Comparison of ENCODE assay signal across 1 cellular context in the genomic region with DNA sequence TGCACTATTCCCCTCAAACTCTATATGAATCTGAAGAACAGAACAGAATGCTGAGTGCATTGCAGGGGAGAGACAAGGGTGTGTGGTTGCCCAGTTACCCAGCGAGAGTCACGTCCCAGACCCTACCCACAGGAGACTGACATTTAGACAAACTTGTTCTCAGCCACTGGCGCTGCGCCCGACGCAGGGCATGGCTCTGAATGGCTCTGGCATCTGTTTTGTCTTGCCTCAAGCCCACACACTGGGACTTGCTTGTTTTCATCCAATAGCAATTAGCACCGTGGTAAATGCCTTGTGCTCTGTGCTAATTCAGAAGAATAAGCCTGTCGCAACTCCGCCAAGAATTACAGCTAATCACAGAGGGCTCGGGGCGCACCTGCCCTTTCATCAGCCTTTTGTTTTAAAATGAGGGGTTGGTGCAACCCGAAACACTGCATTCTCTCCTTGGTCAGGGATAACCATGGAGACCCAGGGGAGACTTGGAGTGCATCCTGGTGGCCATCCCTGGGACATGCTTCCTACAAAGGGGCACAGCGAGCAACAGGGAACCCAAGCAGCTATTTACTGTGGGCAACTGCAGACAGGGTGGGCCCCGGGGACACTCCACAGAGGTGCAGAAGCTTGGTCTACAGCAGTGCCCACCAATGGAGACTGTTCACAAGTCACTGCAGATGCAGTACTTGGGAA.
TF ChIP-seq lines count a peak whose summit lies in the region.

No MANE protein-coding gene starts in this region.

TF ChIP-seq in K562, 482 proteins besides CTCF, POLR2A, EP300 and RAD21 (continued from another document):
- TF ChIP-seq, protein P1, sequence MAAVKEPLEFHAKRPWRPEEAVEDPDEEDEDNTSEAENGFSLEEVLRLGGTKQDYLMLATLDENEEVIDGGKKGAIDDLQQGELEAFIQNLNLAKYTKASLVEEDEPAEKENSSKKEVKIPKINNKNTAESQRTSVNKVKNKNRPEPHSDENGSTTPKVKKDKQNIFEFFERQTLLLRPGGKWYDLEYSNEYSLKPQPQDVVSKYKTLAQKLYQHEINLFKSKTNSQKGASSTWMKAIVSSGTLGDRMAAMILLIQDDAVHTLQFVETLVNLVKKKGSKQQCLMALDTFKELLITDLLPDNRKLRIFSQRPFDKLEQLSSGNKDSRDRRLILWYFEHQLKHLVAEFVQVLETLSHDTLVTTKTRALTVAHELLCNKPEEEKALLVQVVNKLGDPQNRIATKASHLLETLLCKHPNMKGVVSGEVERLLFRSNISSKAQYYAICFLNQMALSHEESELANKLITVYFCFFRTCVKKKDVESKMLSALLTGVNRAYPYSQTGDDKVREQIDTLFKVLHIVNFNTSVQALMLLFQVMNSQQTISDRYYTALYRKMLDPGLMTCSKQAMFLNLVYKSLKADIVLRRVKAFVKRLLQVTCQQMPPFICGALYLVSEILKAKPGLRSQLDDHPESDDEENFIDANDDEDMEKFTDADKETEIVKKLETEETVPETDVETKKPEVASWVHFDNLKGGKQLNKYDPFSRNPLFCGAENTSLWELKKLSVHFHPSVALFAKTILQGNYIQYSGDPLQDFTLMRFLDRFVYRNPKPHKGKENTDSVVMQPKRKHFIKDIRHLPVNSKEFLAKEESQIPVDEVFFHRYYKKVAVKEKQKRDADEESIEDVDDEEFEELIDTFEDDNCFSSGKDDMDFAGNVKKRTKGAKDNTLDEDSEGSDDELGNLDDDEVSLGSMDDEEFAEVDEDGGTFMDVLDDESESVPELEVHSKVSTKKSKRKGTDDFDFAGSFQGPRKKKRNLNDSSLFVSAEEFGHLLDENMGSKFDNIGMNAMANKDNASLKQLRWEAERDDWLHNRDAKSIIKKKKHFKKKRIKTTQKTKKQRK (IDR thresholded peaks at IDR 0.05; ENCODE audit: borderline replicate concordance, low read depth, low read length) = no peak
- TF ChIP-seq STAT5A (IDR thresholded peaks at IDR 0.05; ENCODE audit: borderline replicate concordance, low read length) (no peak), CSDE1 (IDR thresholded peaks at IDR 0.05) (no peak), ZNF57 (CRISPR knock-in tag; IDR thresholded peaks at IDR 0.05) (no peak)
